1 cellular context compared by ENCODE assay signal in genomic region chr10:7608001-7608400, GRCh38.
TF ChIP-seq lines count a peak whose summit lies in the region.

No MANE protein-coding gene starts in this region.

TF ChIP-seq in IMR-90, 13 proteins besides CTCF, POLR2A, EP300 and RAD21 (continued from another document):
- TF ChIP-seq USF2 (IDR thresholded peaks at IDR 0.05; ENCODE audit: low read depth, low read length) (no peak), CEBPB (IDR thresholded peaks at IDR 0.05; ENCODE audit: low read depth, low read length) (no peak), BHLHE40 (IDR thresholded peaks at IDR 0.05; ENCODE audit: low read depth, low read length) (no peak), MAZ (IDR thresholded peaks at IDR 0.05; ENCODE audit: borderline replicate concordance, low read depth, low read length) (no peak), MAFK (IDR thresholded peaks at IDR 0.05; ENCODE audit: low read depth, low read length) (no peak), CHD1 (IDR thresholded peaks at IDR 0.05; ENCODE audit: low read depth, low read length) (no peak), NFE2L2 (IDR thresholded peaks at IDR 0.05; ENCODE audit: low read depth, low read length) (no peak), RFX5 (IDR thresholded peaks at IDR 0.05; ENCODE audit: low read depth, low read length) (no peak), ELK1 (IDR thresholded peaks at IDR 0.05; ENCODE audit: borderline replicate concordance, low read depth, low read length) (no peak), FOS (IDR thresholded peaks at IDR 0.05; ENCODE audit: low read depth, low read length) (no peak), SMC3 (IDR thresholded peaks at IDR 0.05; ENCODE audit: low read depth, low read length) (no peak)
